Comparison of ENCODE assay signal across 14 cellular contexts in genomic region chr10:86922553-86922961, GRCh38. TPM values are rescaled to one million over a fixed set of nuclear protein-coding genes. Genes with fewer than 3 reads are reported as not detected.
"Had no signal": no experiment of that assay in that cellular context is flagged by ENCODE, and none has a peak within 500 bp of the region (broad histone marks: within the 10 kb centered on the region; RNA-seq: fewer than 3 reads in every experiment).

No MANE protein-coding gene starts in this region.

- ATAC-seq: activated T-helper 17 cell treated with anti-CD3 and anti-CD28 coated beads, Interleukin-2, amount 50 U/mL, for 72 hours; T-helper 17 cell had no signal

- H3K27ac ChIP-seq: epithelial cell of prostate had no signal

- DNase-seq: activated CD4-positive, alpha-beta T cell treated with anti-CD3 and anti-CD28 coated beads, Interleukin-2, amount 10 ng/mL, durations not matched to agents 7 days and 5 days; activated CD4-positive, CD25-positive, alpha-beta regulatory T cell; activated naive CD4-positive, alpha-beta T cell treated with anti-CD3 and anti-CD28 coated beads for 36 hours; activated T-cell treated with anti-CD3 and anti-CD28 coated beads for 4 hours; effector memory CD4-positive, alpha-beta T cell; hippocampal formation; small intestine; T-helper 17 cell had no signal

RNA-seq across cellular contexts. Expression of gene MMRN2, which starts 34.9 kb away (rescaled TPM):
- total RNA-seq: activated CD4-positive, alpha-beta T cell treated with anti-CD3 and anti-CD28 coated beads, Interleukin-2, amount 10 ng/mL, durations not matched to agents 7 days and 5 days; activated CD8-positive, alpha-beta memory T cell treated with anti-CD3 and anti-CD28 coated beads for 36 hours; activated naive CD4-positive, alpha-beta T cell treated with anti-CD3 and anti-CD28 coated beads for 36 hours; osteocyte had no signal

RNA-seq across cellular contexts. Expression of gene SNCG, which starts 35.8 kb away (rescaled TPM):
- total RNA-seq: activated CD4-positive, alpha-beta T cell treated with anti-CD3 and anti-CD28 coated beads, Interleukin-2, amount 10 ng/mL, durations not matched to agents 7 days and 5 days; activated CD8-positive, alpha-beta memory T cell treated with anti-CD3 and anti-CD28 coated beads for 36 hours; activated T-helper 17 cell treated with anti-CD3 and anti-CD28 coated beads, Interleukin-2, amount 50 U/mL, for 72 hours; kidney epithelial cell; mononuclear cell; osteocyte; T-helper 17 cell had no signal

RNA-seq across cellular contexts. Expression of gene ADIRF, which starts 45.7 kb away (rescaled TPM):
- total RNA-seq: activated CD4-positive, alpha-beta T cell treated with anti-CD3 and anti-CD28 coated beads, Interleukin-2, amount 10 ng/mL, durations not matched to agents 7 days and 5 days; activated CD8-positive, alpha-beta memory T cell treated with anti-CD3 and anti-CD28 coated beads for 36 hours; activated naive CD4-positive, alpha-beta T cell treated with anti-CD3 and anti-CD28 coated beads for 36 hours; activated T-helper 17 cell treated with anti-CD3 and anti-CD28 coated beads, Interleukin-2, amount 50 U/mL, for 72 hours; kidney epithelial cell; mononuclear cell; osteocyte had no signal
